In the genomic region with DNA sequence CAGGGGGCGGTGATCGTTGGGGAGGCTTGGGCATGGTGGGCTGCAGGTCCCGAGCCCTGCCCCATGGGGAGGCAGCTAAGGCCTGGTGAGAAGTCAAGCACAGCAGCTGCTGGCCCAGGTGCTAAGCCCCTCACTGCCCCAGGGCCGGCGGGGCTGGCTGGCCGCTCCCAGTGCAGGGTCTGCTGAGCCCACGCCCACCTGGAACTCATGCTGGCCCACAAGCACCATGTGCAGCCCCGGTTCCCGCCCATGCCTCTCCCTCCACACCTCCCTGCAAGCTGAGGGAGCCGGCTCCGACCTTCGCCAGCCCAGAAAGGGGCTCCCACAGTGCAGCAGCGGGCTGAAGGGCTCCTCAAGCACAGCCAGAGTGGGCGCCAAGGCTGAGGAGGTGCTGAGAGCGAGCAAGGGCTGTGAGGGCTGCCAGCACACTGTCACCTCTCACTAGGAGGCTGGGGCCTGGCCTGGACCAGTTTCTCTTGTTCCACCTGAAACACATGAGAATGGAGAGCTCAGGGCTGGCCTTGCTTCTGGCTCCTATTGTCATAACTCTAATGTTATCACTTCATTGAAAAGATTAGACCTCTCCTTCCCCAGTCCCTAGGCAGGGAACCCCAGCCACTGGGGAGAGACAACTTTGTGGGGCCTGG, we compare ENCODE assay signal across 6 cellular contexts. TPM values are rescaled to one million over a fixed set of nuclear protein-coding genes. Genes with fewer than 3 reads are reported as not detected.
DNase-seq lines count a peak whose midpoint lies in the region; ATAC-seq, FAIRE-seq and TF ChIP-seq lines count a peak whose summit lies in the region.
"Not testable (repeated sequence)": the region's sequence is repeated elsewhere in the genome, so short reads cannot be mapped to it uniquely, and the experiment has no call there.
"Had no signal": no experiment of that assay in that cellular context is flagged by ENCODE, and none has a peak within 500 bp of the region (broad histone marks: within the 10 kb centered on the region; RNA-seq: fewer than 3 reads in every experiment).

No MANE protein-coding gene starts in this region.

- not testable (repeated sequence) for H2AFZ ChIP-seq in neuronal stem cell (ENCODE audit: low read length)

- not testable (repeated sequence) for H4K91ac ChIP-seq in neuronal stem cell (ENCODE audit: low read depth, low read length, poor library complexity)

- H3K23ac ChIP-seq in neuronal stem cell (ENCODE audit: low read depth, low read length, poor library complexity), result not testable (repeated sequence)

- not testable (repeated sequence) for H3K4me1 Mint-ChIP-seq in T-helper 17 cell

- H3K4me3 Mint-ChIP-seq in T-helper 17 cell, result not testable (repeated sequence)

- H3K18ac ChIP-seq in neuronal stem cell (ENCODE audit: low read length), result peak overlapping the region; percentile 30

- peak overlapping the region; percentile 37 for H3K27ac Mint-ChIP-seq in T-helper 17 cell

- peaks cover 14% of the 10 kb centered on the region for H3K36me3 Mint-ChIP-seq in T-helper 17 cell (ENCODE audit: low read depth)

- H2BK15ac ChIP-seq in neuronal stem cell (ENCODE audit: low read length), result not testable (repeated sequence)

- WGBS in adrenal gland, 4 donors, result 86 to 93% (median 91%) methylated on average over 6 to 15 of the region's 15 CpGs
- no CpG with 5 or more reads among the region's 15 CpGs for WGBS in neuronal stem cell (ENCODE audit: extremely low coverage in 2 of 2, insufficient read length in 2 of 2, insufficient replicate concordance in 1 of 2), 2 donors
- 86% methylated on average over 15 of the region's 15 CpGs; no CpG with 5 or more reads in 1 of the 2 donors for WGBS in testis, 2 donors

- not testable (repeated sequence) for H3K4me2 ChIP-seq in neuronal stem cell (ENCODE audit: insufficient read depth, low read length, poor library complexity, severe bottlenecking)

- not testable (repeated sequence) for ATAC-seq in T-helper 17 cell

- not testable (repeated sequence) for H3K14ac ChIP-seq in neuronal stem cell (ENCODE audit: low read length)

- FAIRE-seq in kidney (lab: Jason Lieb, UNC), result not testable (repeated sequence)

- H3K9me3 ChIP-seq in T-helper 17 cell (ENCODE audit: control insufficient read depth, low read length, poor library complexity, severe bottlenecking); adrenal gland (replicated peaks in 1 of 3); kidney (ENCODE audit: control insufficient read depth in 1 of 2, low read length in 2 of 2); neuronal stem cell (replicated peaks in 1 of 2; ENCODE audit: control insufficient read depth in 2 of 2, insufficient read depth in 1 of 2, low read depth in 1 of 2, low read length in 2 of 2); testis: not testable (repeated sequence)

- intact Hi-C loops in adrenal gland (cut with DNase I); kidney (cut with DNase I); testis (cut with DNase I; ENCODE audit: low total_unique reads): not testable (repeated sequence)

- H3K27me3 ChIP-seq in adrenal gland; neuronal stem cell (ENCODE audit: control insufficient read depth in 3 of 3, insufficient read depth in 3 of 3, low read depth in 1 of 3, low read length in 3 of 3); testis: not testable (repeated sequence)

- H3K4ac ChIP-seq in neuronal stem cell (ENCODE audit: low read length), result not testable (repeated sequence)

- not testable (repeated sequence) for H2BK120ac ChIP-seq in neuronal stem cell (ENCODE audit: low read depth, low read length)

- peaks cover 0 to 11% of the 10 kb centered on the region in 2 donors for H3K36me3 ChIP-seq in adrenal gland (replicated peaks in 1 of 2)
- H3K36me3 ChIP-seq in kidney (ENCODE audit: control insufficient read depth in 1 of 2, insufficient read depth in 2 of 2, low read length in 2 of 2); neuronal stem cell (replicated peaks in 1 of 2; ENCODE audit: control insufficient read depth in 2 of 2, insufficient read depth in 2 of 2, low read length in 2 of 2); testis (ENCODE audit: low read depth, missing control alignments): not testable (repeated sequence)

- not testable (repeated sequence) for H3K9ac ChIP-seq in kidney (ENCODE audit: low read length in 2 of 2); neuronal stem cell (ENCODE audit: low read depth, low read length, poor library complexity)

- H3K27ac ChIP-seq in adrenal gland, result peak overlapping the region in 4 of 5 donors; percentile 19 to 69 (median 54)
- not testable (repeated sequence) for H3K27ac ChIP-seq in kidney (ENCODE audit: low read depth in 2 of 2, low read length in 2 of 2); neuronal stem cell (replicated peaks; ENCODE audit: low read length)
- peak overlapping the region; percentile 55 to 83 for H3K27ac ChIP-seq in testis

- H3K79me1 ChIP-seq in neuronal stem cell (ENCODE audit: low read depth, low read length), result not testable (repeated sequence)

- H2AK5ac ChIP-seq in neuronal stem cell (ENCODE audit: low read depth, low read length), result not testable (repeated sequence)

- not testable (repeated sequence) for H3K27me3 Mint-ChIP-seq in T-helper 17 cell

- H3K4me3 ChIP-seq in adrenal gland; kidney (ENCODE audit: low read length in 2 of 2); neuronal stem cell (ENCODE audit: low read length in 2 of 2); testis: not testable (repeated sequence)

- DNase-seq in T-helper 17 cell; neuronal stem cell (ENCODE audit: low spot score); testis: not testable (repeated sequence)
- peak in 1 of 7 donors; percentile 27 for DNase-seq in adrenal gland
- DNase-seq in kidney, result peak; percentile 59

- peaks cover 16 to 19% of the 10 kb centered on the region in 2 donors for H3K4me1 ChIP-seq in adrenal gland (replicated peaks in 1 of 2)
- not testable (repeated sequence) for H3K4me1 ChIP-seq in kidney (ENCODE audit: control insufficient read depth in 1 of 2, insufficient read depth in 1 of 2, low read depth in 1 of 2, low read length in 2 of 2); neuronal stem cell (ENCODE audit: control insufficient read depth in 2 of 2, insufficient read depth in 1 of 2, low read depth in 1 of 2, low read length in 2 of 2); testis

- peak overlapping the region; percentile 7 for H2BK12ac ChIP-seq in neuronal stem cell (ENCODE audit: low read length)

- H2BK5ac ChIP-seq in neuronal stem cell (ENCODE audit: low read length), result not testable (repeated sequence)

- not testable (repeated sequence) for H4K8ac ChIP-seq in neuronal stem cell (ENCODE audit: low read depth, low read length)

- not testable (repeated sequence) for TF ChIP-seq CTCF in adrenal gland (IDR thresholded peaks at IDR 0.05); kidney (IDR thresholded peaks at IDR 0.05; ENCODE audit: borderline replicate concordance, extremely low read depth, insufficient read depth); testis (IDR thresholded peaks at IDR 0.05)

- not testable (repeated sequence) for TF ChIP-seq POLR2A in adrenal gland (IDR thresholded peaks at IDR 0.05); testis (IDR thresholded peaks at IDR 0.05)

RNA-seq across cellular contexts. Expression of gene FAS, which starts 28.2 kb away (rescaled TPM):
- total RNA-seq in T-helper 17 cell, result 10 to 100 TPM; 80.0 to 82.8 TPM
- 100 to 1,000 TPM in 1 of 8 donors, 10 to 100 TPM in 7; 30.4 to 236 (median 58.7) TPM for total RNA-seq in adrenal gland
- 10 to 100 TPM; 14.4 to 58.9 (median 18.6) TPM for polyA plus RNA-seq in adrenal gland
- 45.2 TPM for total RNA-seq in kidney
- 6.5 TPM for polyA plus RNA-seq in kidney (ENCODE audit: insufficient read depth, low read depth, low replicate concordance)
- polyA plus RNA-seq in neuronal stem cell (2013, experiment 1 of 2), result 6.8 TPM
- 7.4 TPM for polyA plus RNA-seq in neuronal stem cell (2013, experiment 2 of 2)
- 10 to 100 TPM in 1 of 2 donors, 1 to 10 TPM in 1; 9.3 to 10.7 TPM for total RNA-seq in testis
- 16.2 TPM for polyA plus RNA-seq in testis (ENCODE audit: insufficient read depth, low read depth, low replicate concordance)
- total RNA-seq: Caco-2 had no signal
